Comparison of ENCODE assay signal across 8 cellular contexts in the genomic region with DNA sequence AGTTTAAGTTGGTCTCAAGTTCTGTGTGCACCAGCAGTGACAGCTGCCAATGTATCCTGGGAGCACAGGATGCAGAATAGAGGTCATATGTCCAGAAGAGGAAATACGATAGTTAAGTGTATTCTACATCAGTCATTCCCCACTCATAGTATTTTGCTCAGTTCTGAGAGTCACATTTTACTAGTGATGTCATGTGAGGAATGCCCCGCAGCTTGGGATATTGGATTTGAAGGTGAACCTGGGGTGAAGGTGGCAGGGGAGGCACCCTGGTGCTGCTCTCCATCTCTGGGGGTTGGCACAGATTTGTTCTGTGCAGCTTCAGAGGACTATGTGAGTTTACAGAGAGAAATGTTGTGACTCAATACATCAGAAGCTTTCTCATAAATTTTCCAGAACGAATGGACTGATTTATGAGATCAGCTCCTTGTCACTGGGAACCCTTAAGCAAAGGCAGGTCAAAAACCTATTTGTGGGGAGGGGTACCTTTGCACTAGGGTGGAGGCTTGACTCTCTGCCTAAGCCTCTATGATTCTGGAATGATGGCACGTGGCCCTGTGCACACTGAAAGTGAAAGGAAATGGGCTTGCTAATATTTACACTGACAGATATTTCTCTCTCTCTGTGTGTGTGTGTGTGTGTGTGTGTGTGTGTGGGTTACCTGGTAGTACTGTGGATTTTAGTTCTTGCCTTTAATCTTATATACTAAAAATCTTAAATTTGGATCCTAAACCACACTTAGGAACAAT.
A peak's percentile ranks its signal among the peaks of the same experiment; 100 is the strongest.
DNase-seq lines count a peak whose midpoint lies in the region; ATAC-seq lines count a peak whose summit lies in the region.

No MANE protein-coding gene starts in this region.

- intact Hi-C loops in Right ventricle myocardium inferior (cut with DNase I) (no loop called here), cardiac septum (cut with DNase I) (no loop called here)

- DNase-seq in Right ventricle myocardium inferior (ENCODE audit: missing footprints) (no peak), cardiac septum (ENCODE audit: low spot score) (no peak), iris pigment epithelial cell (ENCODE audit: low read depth) (peak; percentile 21), cerebellar cortex (ENCODE audit: low spot score) (no peak), NCI-H146 treated with DMSO at 0.1 percent for 48 hours (lab: John Stamatoyannopoulos, UW; ENCODE audit: unreplicated experiment) (no peak)
- DNase-seq in activated CD4-positive, alpha-beta T cell treated with anti-CD3 and anti-CD28 coated beads for 48 hours, result peak; percentile 33
- no peak for DNase-seq in effector CD8-positive, alpha-beta T cell (lab: John Stamatoyannopoulos, UW)

- peak; percentile 31 for ATAC-seq in Right ventricle myocardium inferior
- ATAC-seq in HG03342 (IDR thresholded peaks at IDR 0.05; ENCODE audit: unreplicated experiment), result peak; percentile 71

Comparison
In these comparisons a context has a peak if more than half of its experiments do, and no peak if none do; other contexts are left out.
1. DNase-seq: peak in activated CD4-positive, alpha-beta T cell treated with anti-CD3 and anti-CD28 coated beads for 48 hours (single experiment) and iris pigment epithelial cell (single experiment); none in Right ventricle myocardium inferior (single experiment), cardiac septum (single experiment), effector CD8-positive, alpha-beta T cell (single experiment), cerebellar cortex (single experiment) and NCI-H146 treated with DMSO at 0.1 percent for 48 hours (single experiment).